In the genomic region with DNA sequence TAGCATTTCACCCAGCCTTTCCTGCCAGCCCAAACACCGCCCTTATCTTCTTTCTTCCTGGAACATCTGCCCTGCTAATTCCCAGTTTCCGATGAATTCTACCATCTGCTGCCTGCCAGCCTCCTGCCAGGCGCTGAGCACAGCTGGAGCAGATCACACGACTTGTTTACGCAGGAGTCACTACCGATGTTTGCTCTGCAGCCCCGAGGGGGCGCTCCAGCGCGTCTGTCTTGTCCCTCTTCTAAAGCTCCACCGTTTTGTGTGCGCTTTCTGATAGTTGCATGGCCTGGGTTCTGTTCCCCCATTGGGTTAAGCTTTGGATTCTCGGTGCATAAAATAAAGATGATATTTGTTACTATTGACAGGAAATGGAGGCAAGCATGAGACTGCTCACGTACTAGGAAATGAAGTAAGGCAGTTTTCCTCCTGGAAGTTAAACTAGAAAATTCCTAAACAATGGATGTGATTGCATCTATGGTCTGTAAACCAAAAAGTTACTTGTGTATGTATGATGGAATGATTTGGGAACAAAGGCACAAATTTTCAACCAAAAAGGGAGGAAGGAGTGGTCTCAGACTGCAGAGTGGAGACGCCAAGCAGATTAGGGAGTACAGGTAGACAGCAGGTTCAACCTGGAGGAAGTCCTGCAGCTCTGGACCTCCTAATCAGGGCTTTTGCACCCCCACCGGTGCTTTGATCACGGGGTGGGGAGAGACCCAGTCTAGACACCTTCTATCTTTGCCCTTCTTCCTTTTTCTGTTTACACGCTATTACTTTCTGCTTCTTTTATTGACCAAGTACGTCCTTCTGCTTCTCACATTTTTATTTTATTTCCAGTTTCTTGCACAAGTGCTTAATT, we compare ENCODE assay signal across 1 cellular context.
TF ChIP-seq lines count a peak whose summit lies in the region.

No MANE protein-coding gene starts in this region.

TF ChIP-seq in WTC11, 78 proteins besides CTCF, POLR2A, EP300 and RAD21 (continued from another document):
- TF ChIP-seq, protein P1, sequence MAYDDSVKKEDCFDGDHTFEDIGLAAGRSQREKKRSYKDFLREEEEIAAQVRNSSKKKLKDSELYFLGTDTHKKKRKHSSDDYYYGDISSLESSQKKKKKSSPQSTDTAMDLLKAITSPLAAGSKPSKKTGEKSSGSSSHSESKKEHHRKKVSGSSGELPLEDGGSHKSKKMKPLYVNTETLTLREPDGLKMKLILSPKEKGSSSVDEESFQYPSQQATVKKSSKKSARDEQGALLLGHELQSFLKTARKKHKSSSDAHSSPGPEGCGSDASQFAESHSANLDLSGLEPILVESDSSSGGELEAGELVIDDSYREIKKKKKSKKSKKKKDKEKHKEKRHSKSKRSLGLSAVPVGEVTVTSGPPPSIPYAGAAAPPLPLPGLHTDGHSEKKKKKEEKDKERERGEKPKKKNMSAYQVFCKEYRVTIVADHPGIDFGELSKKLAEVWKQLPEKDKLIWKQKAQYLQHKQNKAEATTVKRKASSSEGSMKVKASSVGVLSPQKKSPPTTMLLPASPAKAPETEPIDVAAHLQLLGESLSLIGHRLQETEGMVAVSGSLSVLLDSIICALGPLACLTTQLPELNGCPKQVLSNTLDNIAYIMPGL (CRISPR knock-in tag; IDR thresholded peaks at IDR 0.05), result peak; percentile 47; the same call in 1 of the 2 replicates
- no peak for TF ChIP-seq ZNF671 (CRISPR knock-in tag; IDR thresholded peaks at IDR 0.05)
- TF ChIP-seq FOXK1 (CRISPR knock-in tag; IDR thresholded peaks at IDR 0.05), result peak; percentile 92
- TF ChIP-seq, protein P2, sequence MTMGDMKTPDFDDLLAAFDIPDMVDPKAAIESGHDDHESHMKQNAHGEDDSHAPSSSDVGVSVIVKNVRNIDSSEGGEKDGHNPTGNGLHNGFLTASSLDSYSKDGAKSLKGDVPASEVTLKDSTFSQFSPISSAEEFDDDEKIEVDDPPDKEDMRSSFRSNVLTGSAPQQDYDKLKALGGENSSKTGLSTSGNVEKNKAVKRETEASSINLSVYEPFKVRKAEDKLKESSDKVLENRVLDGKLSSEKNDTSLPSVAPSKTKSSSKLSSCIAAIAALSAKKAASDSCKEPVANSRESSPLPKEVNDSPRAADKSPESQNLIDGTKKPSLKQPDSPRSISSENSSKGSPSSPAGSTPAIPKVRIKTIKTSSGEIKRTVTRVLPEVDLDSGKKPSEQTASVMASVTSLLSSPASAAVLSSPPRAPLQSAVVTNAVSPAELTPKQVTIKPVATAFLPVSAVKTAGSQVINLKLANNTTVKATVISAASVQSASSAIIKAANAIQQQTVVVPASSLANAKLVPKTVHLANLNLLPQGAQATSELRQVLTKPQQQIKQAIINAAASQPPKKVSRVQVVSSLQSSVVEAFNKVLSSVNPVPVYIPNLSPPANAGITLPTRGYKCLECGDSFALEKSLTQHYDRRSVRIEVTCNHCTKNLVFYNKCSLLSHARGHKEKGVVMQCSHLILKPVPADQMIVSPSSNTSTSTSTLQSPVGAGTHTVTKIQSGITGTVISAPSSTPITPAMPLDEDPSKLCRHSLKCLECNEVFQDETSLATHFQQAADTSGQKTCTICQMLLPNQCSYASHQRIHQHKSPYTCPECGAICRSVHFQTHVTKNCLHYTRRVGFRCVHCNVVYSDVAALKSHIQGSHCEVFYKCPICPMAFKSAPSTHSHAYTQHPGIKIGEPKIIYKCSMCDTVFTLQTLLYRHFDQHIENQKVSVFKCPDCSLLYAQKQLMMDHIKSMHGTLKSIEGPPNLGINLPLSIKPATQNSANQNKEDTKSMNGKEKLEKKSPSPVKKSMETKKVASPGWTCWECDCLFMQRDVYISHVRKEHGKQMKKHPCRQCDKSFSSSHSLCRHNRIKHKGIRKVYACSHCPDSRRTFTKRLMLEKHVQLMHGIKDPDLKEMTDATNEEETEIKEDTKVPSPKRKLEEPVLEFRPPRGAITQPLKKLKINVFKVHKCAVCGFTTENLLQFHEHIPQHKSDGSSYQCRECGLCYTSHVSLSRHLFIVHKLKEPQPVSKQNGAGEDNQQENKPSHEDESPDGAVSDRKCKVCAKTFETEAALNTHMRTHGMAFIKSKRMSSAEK (CRISPR knock-in tag; IDR thresholded peaks at IDR 0.05; ENCODE audit: borderline replicate concordance), result no peak
